Comparison of ENCODE assay signal across 33 cellular contexts in the genomic region with DNA sequence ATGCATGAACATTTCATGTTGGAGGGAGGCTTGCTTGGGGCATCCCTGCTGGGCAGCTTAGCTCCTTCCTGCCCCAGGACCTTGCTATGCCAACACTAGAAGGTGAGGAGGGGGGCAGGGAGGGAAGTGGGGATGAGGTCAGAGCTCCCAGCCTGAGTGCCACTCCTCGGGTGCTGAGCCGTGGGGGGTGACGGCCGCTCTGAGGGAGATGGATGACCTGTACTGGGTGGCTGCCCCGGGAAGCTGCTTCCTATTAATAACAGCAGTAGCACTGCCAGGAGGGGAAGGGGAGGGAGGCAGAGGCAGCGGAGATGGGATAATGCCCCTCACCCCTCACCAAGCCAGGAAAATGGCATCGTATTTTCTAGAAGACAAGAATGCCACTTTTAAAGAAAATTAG.
"Had no signal": no experiment of that assay in that cellular context is flagged by ENCODE, and none has a peak within 500 bp of the region (broad histone marks: within the 10 kb centered on the region; RNA-seq: fewer than 3 reads in every experiment).

No MANE protein-coding gene starts in this region.

- H3K4me1 Mint-ChIP-seq: activated CD4-positive, alpha-beta memory T cell treated with anti-CD3 and anti-CD28 coated beads, Interleukin-2, amount 10 ng/mL, durations not matched to agents 7 days and 5 days; activated T-helper 17 cell treated with anti-CD3 and anti-CD28 coated beads, Interleukin-2, amount 50 U/mL, for 72 hours had no signal

- H3K27ac ChIP-seq: brain microvascular endothelial cell, Peyer's patch, RWPE1, WERI-Rb-1 had no signal

- H3K36me3 Mint-ChIP-seq: activated CD8-positive, alpha-beta memory T cell treated with anti-CD3 and anti-CD28 coated beads, Interleukin-2, amount 10 ng/mL, durations not matched to agents 7 days and 5 days; activated naive CD8-positive, alpha-beta T cell treated with anti-CD3 and anti-CD28 coated beads for 36 hours had no signal

- H3K4me3 ChIP-seq: K562, Peyer's patch had no signal

- H3K36me3 ChIP-seq: brain microvascular endothelial cell, Peyer's patch had no signal

- H3K9me3 Mint-ChIP-seq: activated CD4-positive, alpha-beta memory T cell treated with anti-CD3 and anti-CD28 coated beads, Interleukin-2, amount 10 ng/mL, durations not matched to agents 7 days and 5 days; activated naive CD8-positive, alpha-beta T cell treated with anti-CD3 and anti-CD28 coated beads for 36 hours; activated T-helper 17 cell treated with anti-CD3 and anti-CD28 coated beads, Interleukin-2, amount 50 U/mL, for 72 hours had no signal

- H3K27ac Mint-ChIP-seq: activated CD4-positive, alpha-beta memory T cell treated with anti-CD3 and anti-CD28 coated beads, Interleukin-2, amount 10 ng/mL, durations not matched to agents 7 days and 5 days; activated CD8-positive, alpha-beta memory T cell treated with anti-CD3 and anti-CD28 coated beads, Interleukin-2, amount 10 ng/mL, durations not matched to agents 7 days and 5 days; activated naive CD8-positive, alpha-beta T cell treated with anti-CD3 and anti-CD28 coated beads for 36 hours; activated T-helper 17 cell treated with anti-CD3 and anti-CD28 coated beads, Interleukin-2, amount 50 U/mL, for 72 hours had no signal

- H3K9me3 ChIP-seq: Peyer's patch had no signal

- H3K27me3 ChIP-seq: Peyer's patch had no signal

- H3K4me3 Mint-ChIP-seq: activated CD4-positive, alpha-beta memory T cell treated with anti-CD3 and anti-CD28 coated beads, Interleukin-2, amount 10 ng/mL, durations not matched to agents 7 days and 5 days; activated CD8-positive, alpha-beta memory T cell treated with anti-CD3 and anti-CD28 coated beads, Interleukin-2, amount 10 ng/mL, durations not matched to agents 7 days and 5 days; activated naive CD8-positive, alpha-beta T cell treated with anti-CD3 and anti-CD28 coated beads for 36 hours; activated T-helper 17 cell treated with anti-CD3 and anti-CD28 coated beads, Interleukin-2, amount 50 U/mL, for 72 hours had no signal

- DNase-seq: activated CD4-positive, alpha-beta memory T cell treated with anti-CD3 and anti-CD28 coated beads, Interleukin-2, amount 10 ng/mL, durations not matched to agents 7 days and 5 days; activated CD4-positive, alpha-beta T cell treated with anti-CD3 and anti-CD28 coated beads for 1 hour; activated CD4-positive, alpha-beta T cell treated with anti-CD3 and anti-CD28 coated beads for 48 hours; activated CD4-positive, CD25-positive, alpha-beta regulatory T cell; activated CD8-positive, alpha-beta memory T cell treated with anti-CD3 and anti-CD28 coated beads for 24 hours; activated CD8-positive, alpha-beta memory T cell treated with anti-CD3 and anti-CD28 coated beads, Interleukin-2, amount 10 ng/mL, durations not matched to agents 7 days and 5 days; activated CD8-positive, alpha-beta memory T cell treated with anti-CD3 and anti-CD28 coated beads, Interleukin-2, amount 50 U/mL, for 48 hours; activated effector memory CD4-positive, alpha-beta T cell treated with anti-CD3 and anti-CD28 coated beads, Interleukin-2, amount 50 U/mL, for 16 hours; activated naive CD4-positive, alpha-beta T cell; activated naive CD4-positive, alpha-beta T cell treated with anti-CD3 and anti-CD28 coated beads, Interleukin-2, amount 50 U/mL, for 16 hours; activated naive CD8-positive, alpha-beta T cell treated with anti-CD3 and anti-CD28 coated beads for 36 hours; activated T-cell treated with anti-CD3 and anti-CD28 coated beads, Interleukin-2, amount 50 U/mL, for 48 hours; amniotic stem cell; aorta; brain microvascular endothelial cell; NCI-H1048; NCI-H1105 treated with DMSO at 0.1 percent for 48 hours; NCI-H1436 treated with DMSO at 0.1 percent for 48 hours; NCI-H1694 treated with DMSO at 0.1 percent for 48 hours; NCI-H2029; NCI-H510A; NCI-H526; NCI-H748 treated with DMSO at 0.1 percent for 48 hours; NK-92 treated with Interleukin-12 subunit alpha and Interleukin-12 subunit beta, amount 100 ng/mL, for 24 hours; PC-3; Peyer's patch; SW 1271; T1000; WERI-Rb-1 had no signal

- ATAC-seq: activated CD8-positive, alpha-beta memory T cell treated with anti-CD3 and anti-CD28 coated beads, Interleukin-2, amount 10 ng/mL, durations not matched to agents 7 days and 5 days; activated T-helper 17 cell treated with anti-CD3 and anti-CD28 coated beads, Interleukin-2, amount 50 U/mL, for 72 hours; PC-3; Right ventricle myocardium inferior had no signal

- H3K4me1 ChIP-seq: Peyer's patch had no signal
